In the genomic region with DNA sequence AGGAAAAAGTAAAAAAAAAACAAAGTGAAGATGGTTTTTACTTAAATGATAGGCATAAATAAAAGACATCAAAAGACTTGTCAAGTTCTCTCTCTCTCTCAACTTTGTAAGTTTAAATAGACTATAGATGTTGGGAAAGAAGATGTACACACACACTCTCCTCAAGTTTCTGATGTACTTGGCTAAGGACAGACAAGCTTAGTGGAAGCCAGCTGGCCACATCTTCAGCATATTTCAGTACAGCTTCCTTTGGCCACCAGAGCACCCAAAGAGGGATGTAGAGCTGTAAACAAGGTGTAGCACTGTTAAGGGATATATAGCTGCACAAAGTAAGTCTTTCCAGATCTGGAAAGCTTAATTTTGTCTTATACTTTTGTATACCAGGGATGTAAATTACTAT, we compare ENCODE assay signal across 20 cellular contexts.
DNase-seq lines count a peak whose midpoint lies in the region; ATAC-seq, FAIRE-seq and TF ChIP-seq lines count a peak whose summit lies in the region.
"Had no signal": no experiment of that assay in that cellular context is flagged by ENCODE, and none has a peak within 500 bp of the region (broad histone marks: within the 10 kb centered on the region; RNA-seq: fewer than 3 reads in every experiment).

No MANE protein-coding gene starts in this region.

- BruUV-seq in endothelial cell of umbilical vein (replicated peaks; lab: Mats Ljungman, UMichigan), result no TSS peak

- no peaks in the 10 kb centered on the region for H3K9me3 Mint-ChIP-seq in activated CD4-positive, alpha-beta T cell treated with anti-CD3 and anti-CD28 coated beads for 36 hours (ENCODE audit: low read depth)

- ATAC-seq in activated CD4-positive, alpha-beta T cell treated with anti-CD3 and anti-CD28 coated beads for 36 hours, result no peak
- ATAC-seq: GM12878, K562 had no signal

- no peak overlapping the region for H3K27ac Mint-ChIP-seq in activated CD4-positive, alpha-beta T cell treated with anti-CD3 and anti-CD28 coated beads for 36 hours

- FAIRE-seq in endothelial cell of umbilical vein (lab: Jason Lieb, UNC) (peak; percentile 8), small intestine (lab: Jason Lieb, UNC) (peak; percentile 19)
- FAIRE-seq: GM12878, K562 had no signal

- H3K4me2 ChIP-seq in endothelial cell of umbilical vein (ENCODE audit: insufficient read depth, low read length), result no peak overlapping the region

- CTCF ChIA-PET in endothelial cell of umbilical vein (lab: Charles Lee), result interaction anchor here (1.5 to 1.9 kb wide), 3 partner anchors 10 to 104 kb away, joined by 3 to 6 read pairs (median 4); no protein-coding TSS in a partner anchor
- CTCF ChIA-PET in activated CD4-positive, alpha-beta T cell treated with anti-CD3 and anti-CD28 coated beads for 36 hours (lab: Charles Lee), result interaction anchor here (0.5 to 1.3 kb wide), 3 partner anchors 12 to 145 kb away, joined by 3 to 4 read pairs (median 3); no protein-coding TSS in a partner anchor

- DNase-seq in DMS 273 (lab: John Stamatoyannopoulos, UW; ENCODE audit: unreplicated experiment) (peak; percentile 9), DMS 273 treated with DMSO at 0.1 percent for 48 hours (lab: John Stamatoyannopoulos, UW) (no peak), endothelial cell of umbilical vein (ENCODE audit: low read depth, low spot score) (no peak), iris pigment epithelial cell (ENCODE audit: low read depth) (peak; percentile 51), small intestine (no peak), GF-D8 (lab: John Stamatoyannopoulos, UW) (no peak), NCI-H146 treated with DMSO at 0.1 percent for 48 hours (lab: John Stamatoyannopoulos, UW; ENCODE audit: unreplicated experiment) (no peak)
- no peak for DNase-seq in activated CD4-positive, alpha-beta T cell treated with anti-CD3 and anti-CD28 coated beads for 36 hours
- DNase-seq: C1 segment of cervical spinal cord; DMS153; EL; NCI-H1048; NCI-H1694; NCI-H69; NK-92 treated with Interleukin-12 subunit alpha and Interleukin-12 subunit beta, amount 100 ng/mL, for 24 hours; OCI-M1; RPMI8226 had no signal

- H3K4me3 ChIP-seq in endothelial cell of umbilical vein (replicated peaks in 1 of 3; ENCODE audit: insufficient read depth in 1 of 3, low read depth in 1 of 3, low read length in 3 of 3) (no peak overlapping the region), small intestine (ENCODE audit: low read depth in 1 of 2, low read length in 2 of 2) (no peak overlapping the region)
- H3K4me3 ChIP-seq: GM12878, K562 had no signal

- intact Hi-C loops in endothelial cell of umbilical vein (cut with micrococcal nuclease), result no loop called here
- intact Hi-C loops in activated CD4-positive, alpha-beta T cell treated with anti-CD3 and anti-CD28 coated beads for 36 hours (cut with DNase I, micrococcal nuclease), result no loop called here

- no peaks in the 10 kb centered on the region for H3K36me3 ChIP-seq in endothelial cell of umbilical vein (ENCODE audit: control insufficient read depth in 2 of 2, extremely low read depth in 1 of 2, insufficient read depth in 2 of 2, low read length in 2 of 2)
- no peaks in the 10 kb centered on the region for H3K36me3 ChIP-seq in small intestine (ENCODE audit: control insufficient read depth in 2 of 2, insufficient read depth in 2 of 2, low read length in 2 of 2)

- POLR2A ChIA-PET in endothelial cell of umbilical vein (lab: Charles Lee), result no interaction called here
- POLR2A ChIA-PET in activated CD4-positive, alpha-beta T cell treated with anti-CD3 and anti-CD28 coated beads for 36 hours (lab: Charles Lee), result interaction anchor here (0.7 kb wide), 1 partner anchor 17 kb away, joined by 3 read pairs; no protein-coding TSS in a partner anchor

- H3K79me2 ChIP-seq in endothelial cell of umbilical vein (ENCODE audit: control insufficient read depth, insufficient read depth, low read length), result no peaks in the 10 kb centered on the region

- H2AFZ ChIP-seq in endothelial cell of umbilical vein (ENCODE audit: low read depth, low read length), result no peak overlapping the region

- H3K36me3 Mint-ChIP-seq in activated CD4-positive, alpha-beta T cell treated with anti-CD3 and anti-CD28 coated beads for 36 hours (ENCODE audit: low read depth), result no peaks in the 10 kb centered on the region

- no peak overlapping the region for H3K4me3 Mint-ChIP-seq in activated CD4-positive, alpha-beta T cell treated with anti-CD3 and anti-CD28 coated beads for 36 hours

- no peak for TF ChIP-seq POLR2A in endothelial cell of umbilical vein (IDR thresholded peaks at IDR 0.05; ENCODE audit: low read depth, low read length)

- no peaks in the 10 kb centered on the region for H4K20me1 ChIP-seq in endothelial cell of umbilical vein (replicated peaks; ENCODE audit: control insufficient read depth, extremely low read depth, insufficient read depth, low read length)

- H3K4me1 ChIP-seq in endothelial cell of umbilical vein (ENCODE audit: control insufficient read depth, extremely low read depth, insufficient read depth, low read length), result no peaks in the 10 kb centered on the region
- no peaks in the 10 kb centered on the region for H3K4me1 ChIP-seq in small intestine (ENCODE audit: control insufficient read depth in 2 of 2, insufficient read depth in 1 of 2, low read depth in 1 of 2, low read length in 1 of 2)

- H3K9me3 ChIP-seq in endothelial cell of umbilical vein (replicated peaks; ENCODE audit: control insufficient read depth, insufficient read depth, low read length), result no peaks in the 10 kb centered on the region
- no peaks in the 10 kb centered on the region for H3K9me3 ChIP-seq in small intestine (ENCODE audit: control insufficient read depth, low read depth)

- H3K9me1 ChIP-seq in endothelial cell of umbilical vein (replicated peaks; ENCODE audit: control insufficient read depth, extremely low read depth, insufficient read depth, low read length), result no peaks in the 10 kb centered on the region

- H3K27me3 Mint-ChIP-seq in activated CD4-positive, alpha-beta T cell treated with anti-CD3 and anti-CD28 coated beads for 36 hours, result no peaks in the 10 kb centered on the region

- no peak overlapping the region for H3K9ac ChIP-seq in endothelial cell of umbilical vein (replicated peaks; ENCODE audit: extremely low read depth, insufficient read depth, low read length)

- dilution Hi-C loops in endothelial cell of umbilical vein (cut with MboI; ENCODE audit: extremely low pct_ligation_motif_present, low sequenced_read_pairs), result no loop called here

- no peaks in the 10 kb centered on the region for H3K27me3 ChIP-seq in endothelial cell of umbilical vein (ENCODE audit: control insufficient read depth in 2 of 2, insufficient read depth in 2 of 2, low read length in 2 of 2)
- H3K27me3 ChIP-seq in small intestine (ENCODE audit: control insufficient read depth in 2 of 2, insufficient read depth in 2 of 2, low read length in 2 of 2), result no peaks in the 10 kb centered on the region

- H3K4me1 Mint-ChIP-seq in activated CD4-positive, alpha-beta T cell treated with anti-CD3 and anti-CD28 coated beads for 36 hours, result no peaks in the 10 kb centered on the region

- TF ChIP-seq CTCF in endothelial cell of umbilical vein (IDR thresholded peaks at IDR 0.05; ENCODE audit: extremely low read depth in 1 of 2, insufficient read depth in 1 of 2, low read depth in 1 of 2, low read length in 2 of 2), result no peak

- H3K27ac ChIP-seq in endothelial cell of umbilical vein (ENCODE audit: insufficient read depth, low read depth, low read length) (no peak overlapping the region), small intestine (ENCODE audit: low read depth in 1 of 2, low read length in 1 of 2) (no peak overlapping the region)
- H3K27ac ChIP-seq: 22Rv1 had no signal

TF ChIP-seq in endothelial cell of umbilical vein, 7 proteins besides CTCF, POLR2A, EP300 and RAD21:
- TF ChIP-seq GATA2 (IDR thresholded peaks at IDR 0.05; ENCODE audit: insufficient read depth, insufficient read length, low read depth, low read length) (no peak), MYC (IDR thresholded peaks at IDR 0.05; ENCODE audit: low read depth, low read length) (no peak), EZH2 (IDR thresholded peaks at IDR 0.05; ENCODE audit: borderline replicate concordance, low read depth, low read length, severe bottlenecking) (no peak), POLR2AphosphoS5 (IDR thresholded peaks at IDR 0.05; ENCODE audit: insufficient read depth, low read depth, low read length) (no peak), FOS (IDR thresholded peaks at IDR 0.05; ENCODE audit: borderline replicate concordance, insufficient read depth, low read length) (no peak), MAX (IDR thresholded peaks at IDR 0.05; ENCODE audit: insufficient read depth, insufficient read length) (no peak), JUN (IDR thresholded peaks at IDR 0.05; ENCODE audit: borderline replicate concordance, insufficient read depth, insufficient read length, low read depth) (no peak)

Comparison
In these comparisons a context has a peak if more than half of its experiments do, and no peak if none do; other contexts are left out.
1. DNase-seq: peak in DMS 273 (single experiment) and iris pigment epithelial cell (single experiment); none in DMS 273 treated with DMSO at 0.1 percent for 48 hours (single experiment), endothelial cell of umbilical vein (single experiment), small intestine (single experiment), GF-D8 (single experiment), NCI-H146 treated with DMSO at 0.1 percent for 48 hours (single experiment) and activated CD4-positive, alpha-beta T cell treated with anti-CD3 and anti-CD28 coated beads for 36 hours (single experiment).